In genomic region chr19:4065430-4066175, GRCh38 we compare ENCODE assay signal across 7 cellular contexts. TPM values are rescaled to one million over a fixed set of nuclear protein-coding genes. Genes with fewer than 3 reads are reported as not detected.
DNase-seq lines count a peak whose midpoint lies in the region; ATAC-seq and TF ChIP-seq lines count a peak whose summit lies in the region.

No MANE protein-coding gene starts in this region.

- H3K9me3 ChIP-seq in ascending aorta (no peaks in the 10 kb centered on the region), right cardiac atrium (ENCODE audit: control insufficient read depth, low read length) (no peaks in the 10 kb centered on the region), sigmoid colon (no peaks in the 10 kb centered on the region)

- H3K36me3 ChIP-seq in ascending aorta (no peaks in the 10 kb centered on the region), sigmoid colon (peaks cover 0 to 6% (median 3%) of the 10 kb centered on the region in 4 donors)

- H3K4me1 ChIP-seq in ascending aorta, result peaks cover 31 to 34% of the 10 kb centered on the region in 2 donors
- peaks cover 9% of the 10 kb centered on the region for H3K4me1 ChIP-seq in right cardiac atrium (ENCODE audit: control insufficient read depth, insufficient read depth, low read length)
- H3K4me1 ChIP-seq in sigmoid colon, result peaks cover 0 to 54% (median 45%) of the 10 kb centered on the region in 4 donors

- 1% methylated on average over 92 of the region's 98 CpGs for WGBS in right cardiac atrium
- WGBS in sigmoid colon, 2 donors, result 1% methylated on average over 98 of the region's 98 CpGs

- H3K27me3 ChIP-seq in ascending aorta (no peaks in the 10 kb centered on the region), right cardiac atrium (ENCODE audit: control insufficient read depth, insufficient read depth) (no peaks in the 10 kb centered on the region), sigmoid colon (no peaks in the 10 kb centered on the region)

- no peak for TF ChIP-seq EP300 in sigmoid colon (IDR thresholded peaks at IDR 0.05)

- H3K4me3 ChIP-seq in ascending aorta (peak overlapping the region; percentile 92 to 98), right cardiac atrium (ENCODE audit: low read length) (peak overlapping the region; percentile 99), sigmoid colon (peak overlapping the region; percentile 89 to 100 (median 94))

- peak; percentile 76 to 90 for DNase-seq in NCI-H1930 (lab: John Stamatoyannopoulos, UW)
- DNase-seq in T-helper 22 cell (ENCODE audit: low read depth), result peak; percentile 96
- DNase-seq in ascending aorta (ENCODE audit: low spot score in 2 of 2), result peak; percentile 77 to 98
- DNase-seq in right cardiac atrium, result peak; percentile 97 to 99 (median 98)
- peak; percentile 99 for DNase-seq in sigmoid colon

- intact Hi-C loops in ascending aorta (cut with DNase I), result loop anchor here (1.0 to 5.0 kb wide), 5 partner anchors 58 to 303 kb away; partner anchors contain the start of genes ANKRD24, APBA3, MAP2K2 and MRPL54
- intact Hi-C loops in right cardiac atrium (cut with DNase I), result no loop called here
- intact Hi-C loops in sigmoid colon (cut with DNase I), result loop anchor here (2.0 to 5.0 kb wide), 2 partner anchors 59 to 78 kb away; partner anchors contain the start of genes EEF2 and PIAS4

- peak; percentile 44 for ATAC-seq in GM18508 (IDR thresholded peaks at IDR 0.05; ENCODE audit: insufficient read depth, unreplicated experiment)
- ATAC-seq in HG02970 (IDR thresholded peaks at IDR 0.05; ENCODE audit: low FRiP score, unreplicated experiment), result peak; percentile 87
- peak; percentile 79 to 87 for ATAC-seq in right cardiac atrium

- no peak for TF ChIP-seq POLR2A in sigmoid colon (IDR thresholded peaks at IDR 0.05)

- peak overlapping the region; percentile 78 to 90 for H3K27ac ChIP-seq in ascending aorta
- H3K27ac ChIP-seq in right cardiac atrium (ENCODE audit: low read length), result peak overlapping the region; percentile 33
- H3K27ac ChIP-seq in sigmoid colon, result peak overlapping the region; percentile 99 to 100 (median 100)

- no peak for TF ChIP-seq CTCF in ascending aorta (IDR thresholded peaks at IDR 0.05)
- no peak for TF ChIP-seq CTCF in sigmoid colon (IDR thresholded peaks at IDR 0.05)

RNA-seq across cellular contexts. Expression of gene ZBTB7A, which starts 1.1 kb away (rescaled TPM):
- total RNA-seq in ascending aorta (76.4 TPM), right cardiac atrium (10 to 100 TPM; 28.6 to 32.6 (median 31.6) TPM), sigmoid colon (10 to 100 TPM; 35.4 to 53.2 (median 44.8) TPM)
- polyA plus RNA-seq in right cardiac atrium (17.5 TPM), sigmoid colon (10 to 100 TPM; 22.8 to 39.1 (median 23.8) TPM)

RNA-seq across cellular contexts. Expression of gene PIAS4, which starts 58.1 kb away (rescaled TPM):
- total RNA-seq in ascending aorta (30.8 TPM), right cardiac atrium (10 to 100 TPM; 11.9 to 13.1 (median 12.5) TPM), sigmoid colon (10 to 100 TPM; 16.5 to 29.9 (median 19.3) TPM)
- polyA plus RNA-seq in right cardiac atrium (9.6 TPM), sigmoid colon (10 to 100 TPM in 2 of 3 donors, 1 to 10 TPM in 1; 7.2 to 21.8 (median 15.0) TPM)

RNA-seq across cellular contexts. Expression of gene MAP2K2, which starts 58.3 kb away (rescaled TPM):
- total RNA-seq in ascending aorta (155 TPM), right cardiac atrium (100 to 1,000 TPM; 113 to 134 (median 121) TPM), sigmoid colon (10 to 100 TPM; 48.2 to 76.4 (median 65.3) TPM)
- polyA plus RNA-seq in right cardiac atrium (151 TPM), sigmoid colon (100 to 1,000 TPM; 196 to 278 (median 253) TPM)

Comparison
In these comparisons a context has a peak if more than half of its experiments do, and no peak if none do; other contexts are left out.
1. Peak in every context shown above with its lines: DNase-seq, ATAC-seq, H3K4me3 ChIP-seq and H3K27ac ChIP-seq.
2. H3K27ac ChIP-seq: peak in every context shown above with its lines; median percentile 100 in sigmoid colon; 84 in ascending aorta; 33 in right cardiac atrium.
3. intact Hi-C loops: an anchor here in ascending aorta (1.0 to 5.0 kb wide) and sigmoid colon (2.0 to 5.0 kb wide); none called in right cardiac atrium.